ENCODE assay signal across 8 cellular contexts in genomic region chr19:19820774-19821315, GRCh38. TPM values are rescaled to one million over a fixed set of nuclear protein-coding genes. Genes with fewer than 3 reads are reported as not detected.
DNase-seq lines count a peak whose midpoint lies in the region; ATAC-seq and TF ChIP-seq lines count a peak whose summit lies in the region.

No MANE protein-coding gene starts in this region.

- no peak for TF ChIP-seq POLR2A in erythroblast (IDR thresholded peaks at IDR 0.05; ENCODE audit: low read length)

- H2BK12ac ChIP-seq in trophoblast cell (ENCODE audit: low read length), result no peak overlapping the region

- no CpG with 5 or more reads among the region's 17 CpGs for WGBS in trophoblast cell (ENCODE audit: extremely low coverage, insufficient coverage, insufficient read length)

- peak overlapping the region; percentile 85 for H2AFZ ChIP-seq in trophoblast cell (ENCODE audit: insufficient read depth, low read length, poor library complexity)

- peak overlapping the region; percentile 98 for H3K4ac ChIP-seq in trophoblast cell (ENCODE audit: low read depth, low read length)

- peaks cover 8% of the 10 kb centered on the region for H3K36me3 Mint-ChIP-seq in endothelial cell (ENCODE audit: low read depth, unreplicated experiment)

- H3K36me3 ChIP-seq in GM06990 (ENCODE audit: control insufficient read depth, insufficient read depth, low read length) (no peaks in the 10 kb centered on the region; the same call in 1 of the 2 replicates), trophoblast cell (ENCODE audit: control insufficient read depth in 1 of 2, insufficient read depth in 2 of 2, low read length in 2 of 2) (peaks cover 2 to 3% of the 10 kb centered on the region in 2 experiments)

- H3K4me3 ChIP-seq in GM06990 (replicated peaks; ENCODE audit: low read depth, low read length) (peak overlapping the region; percentile 82), trophoblast cell (ENCODE audit: low read depth, low read length) (peak overlapping the region; percentile 82)

- intact Hi-C loops in head of caudate nucleus (cut with DNase I), result loop anchor here (5.0 kb wide), 1 partner anchor 46 kb away; the partner anchor contains the start of gene ZNF253

- H2BK5ac ChIP-seq in trophoblast cell (ENCODE audit: low read depth, low read length, poor library complexity), result peak overlapping the region; percentile 85

- peak overlapping the region; percentile 85 for H3K27ac ChIP-seq in RWPE1
- H3K27ac ChIP-seq in trophoblast cell (ENCODE audit: low read depth, low read length), result peak overlapping the region; percentile 85

- peaks cover 7% of the 10 kb centered on the region for H3K79me1 ChIP-seq in trophoblast cell (ENCODE audit: low read length)

- peak overlapping the region; percentile 65 for H2BK120ac ChIP-seq in trophoblast cell (ENCODE audit: insufficient read depth, low read length, poor library complexity)

- peaks cover 12% of the 10 kb centered on the region for H3K9me3 Mint-ChIP-seq in endothelial cell (ENCODE audit: unreplicated experiment)

- DNase-seq in GM06990 (ENCODE audit: extremely low read depth, insufficient read length), result no peak
- DNase-seq in RWPE1 (ENCODE audit: low spot score), result peak; percentile 1
- no peak for DNase-seq in endothelial cell (ENCODE audit: low spot score)
- DNase-seq in trophoblast cell, result peak in 1 of 2 donors; percentile 12
- DNase-seq in head of caudate nucleus, result no peak
- no peak for DNase-seq in erythroblast (lab: John Stamatoyannopoulos, UW)

- no peaks in the 10 kb centered on the region for H3K4me1 Mint-ChIP-seq in endothelial cell (ENCODE audit: unreplicated experiment)

- H3K9ac ChIP-seq in trophoblast cell (ENCODE audit: low read length), result peak overlapping the region; percentile 84

- H2AK5ac ChIP-seq in trophoblast cell (ENCODE audit: low read length), result peak overlapping the region; percentile 96

- CTCF ChIA-PET in RWPE1 (lab: Yijun Ruan, JAX), result interaction anchor here (0.6 to 0.7 kb wide), 3 partner anchors 10 to 193 kb away, joined by 3 to 4 read pairs (median 3); partner anchors contain the start of gene LPAR2

- no peaks in the 10 kb centered on the region for H3K4me1 ChIP-seq in trophoblast cell (ENCODE audit: control insufficient read depth in 1 of 2, insufficient read depth in 2 of 2, low read length in 2 of 2)

- H3K27ac Mint-ChIP-seq in endothelial cell (ENCODE audit: unreplicated experiment), result peak overlapping the region; percentile 98

- no peaks in the 10 kb centered on the region for H3K9me3 ChIP-seq in trophoblast cell (ENCODE audit: insufficient read depth, low read depth, low read length)

- peak overlapping the region; percentile 99 for H3K14ac ChIP-seq in trophoblast cell (ENCODE audit: low read length)

- no peak for TF ChIP-seq CTCF in GM06990 (IDR thresholded peaks at IDR 0.05; ENCODE audit: insufficient read depth, low read length, poor library complexity, severe bottlenecking)
- TF ChIP-seq CTCF in RWPE1 (conservative IDR thresholded peaks at IDR 0.05; ENCODE audit: low read depth), result no peak
- TF ChIP-seq CTCF in endothelial cell (IDR thresholded peaks at IDR 0.05; ENCODE audit: unreplicated experiment), result no peak

- H3K27me3 Mint-ChIP-seq in endothelial cell (ENCODE audit: unreplicated experiment), result peaks cover 1% of the 10 kb centered on the region

- peak overlapping the region; percentile 94 for H3K18ac ChIP-seq in trophoblast cell (ENCODE audit: low read length)

- H4K8ac ChIP-seq in trophoblast cell (ENCODE audit: low read depth, low read length), result peak overlapping the region; percentile 99

- no peak overlapping the region for H3K23ac ChIP-seq in trophoblast cell (ENCODE audit: low read length)

- POLR2A ChIA-PET in RWPE1 (lab: Yijun Ruan, JAX; ENCODE audit: low non-redundant PET), result interaction anchor here (1.0 kb wide), 1 partner anchor 88 kb away, joined by 3 read pairs; the partner anchor contains the start of gene ZNF14

- H3K27me3 ChIP-seq in GM06990 (replicated peaks; ENCODE audit: control insufficient read depth, insufficient read depth, low read length) (no peaks in the 10 kb centered on the region), trophoblast cell (ENCODE audit: insufficient read depth, low read length) (no peaks in the 10 kb centered on the region)

- H4K91ac ChIP-seq in trophoblast cell (ENCODE audit: low read depth, low read length), result peak overlapping the region; percentile 87

- H3K79me2 ChIP-seq in trophoblast cell (ENCODE audit: control insufficient read depth, insufficient read depth, low read length, poor library complexity), result peaks cover 11% of the 10 kb centered on the region

- no peak for ATAC-seq in GM21423 (IDR thresholded peaks at IDR 0.05; ENCODE audit: unreplicated experiment)
- ATAC-seq in HG03354 (IDR thresholded peaks at IDR 0.05; ENCODE audit: poor library complexity, severe bottlenecking, unreplicated experiment), result no peak

- peak overlapping the region; percentile 96 for H4K12ac ChIP-seq in trophoblast cell (ENCODE audit: low read depth, low read length)

- H3K4me3 Mint-ChIP-seq in endothelial cell (ENCODE audit: unreplicated experiment), result peak overlapping the region; percentile 99

- peak overlapping the region; percentile 83 for H3K4me2 ChIP-seq in trophoblast cell (ENCODE audit: low read length)

RNA-seq across cellular contexts. Expression of gene ZNF506, which starts 0.7 kb away (rescaled TPM):
- total RNA-seq in endothelial cell (ENCODE audit: unreplicated experiment), result 19.9 TPM
- 12.6 and 13.6 TPM in 2 replicates for polyA plus RNA-seq in trophoblast cell (2013)

RNA-seq across cellular contexts. Expression of gene ZNF253, which starts 44.8 kb away (rescaled TPM):
- total RNA-seq in endothelial cell (ENCODE audit: unreplicated experiment), result 23.3 TPM
- polyA plus RNA-seq in trophoblast cell (2013), result 15.2 and 15.4 TPM in 2 replicates
